In genomic region chr16:49698416-49698815, GRCh38 we compare ENCODE assay signal across 14 cellular contexts.
DNase-seq lines count a peak whose midpoint lies in the region; ATAC-seq, FAIRE-seq and TF ChIP-seq lines count a peak whose summit lies in the region.
"Had no signal": no experiment of that assay in that cellular context is flagged by ENCODE, and none has a peak within 500 bp of the region (broad histone marks: within the 10 kb centered on the region; RNA-seq: fewer than 3 reads in every experiment).

No MANE protein-coding gene starts in this region.

- peaks cover 91% of the 10 kb centered on the region for H3K4me1 Mint-ChIP-seq in neural progenitor cell
- H3K4me1 Mint-ChIP-seq: activated B cell treated with CpG ODN at 0.5 μM for 24 hours had no signal

- H3K36me3 ChIP-seq in neural progenitor cell = no peaks in the 10 kb centered on the region
- H3K36me3 ChIP-seq: brain microvascular endothelial cell had no signal

- no peak for ATAC-seq in HG02642 (IDR thresholded peaks at IDR 0.05; ENCODE audit: poor library complexity, unreplicated experiment)
- ATAC-seq: naive thymus-derived CD4-positive, alpha-beta T cell had no signal

- TF ChIP-seq CTCF in fibroblast of pulmonary artery (IDR thresholded peaks at IDR 0.05; ENCODE audit: low read length, missing control alignments) = no peak
- no peak for TF ChIP-seq CTCF in neural progenitor cell (IDR thresholded peaks at IDR 0.05)

- H3F3A ChIP-seq in neural progenitor cell (ENCODE audit: low read depth) = peaks cover 96% of the 10 kb centered on the region

- peaks cover 98% of the 10 kb centered on the region for H3K4me1 ChIP-seq in neural progenitor cell

- H3K4me3 ChIP-seq in fibroblast of pulmonary artery (replicated peaks; ENCODE audit: low read depth, low read length) = no peak overlapping the region
- no peak overlapping the region for H3K4me3 ChIP-seq in neural progenitor cell

- H3K9me3 Mint-ChIP-seq in neural progenitor cell = no peaks in the 10 kb centered on the region
- H3K9me3 Mint-ChIP-seq: activated B cell treated with CpG ODN at 0.5 μM for 24 hours; naive thymus-derived CD4-positive, alpha-beta T cell had no signal

- peak overlapping the region; percentile 74 for H3K4me2 ChIP-seq in neural progenitor cell

- H3K27ac Mint-ChIP-seq in neural progenitor cell = peak overlapping the region; percentile 99
- H3K27ac Mint-ChIP-seq: activated B cell treated with CpG ODN at 0.5 μM for 24 hours; naive thymus-derived CD4-positive, alpha-beta T cell had no signal

- H3K9ac ChIP-seq in neural progenitor cell = no peak overlapping the region

- H2AFZ ChIP-seq in neural progenitor cell (replicated peaks) = no peak overlapping the region

- no peak overlapping the region for H3K4me3 Mint-ChIP-seq in neural progenitor cell
- H3K4me3 Mint-ChIP-seq: activated B cell treated with CpG ODN at 0.5 μM for 24 hours; naive thymus-derived CD4-positive, alpha-beta T cell had no signal

- H3K27me3 ChIP-seq in neural progenitor cell = no peaks in the 10 kb centered on the region
- H3K27me3 ChIP-seq: brain microvascular endothelial cell had no signal

- no peaks in the 10 kb centered on the region for H3K9me3 ChIP-seq in neural progenitor cell (ENCODE audit: low read depth)

- H3K79me2 ChIP-seq in neural progenitor cell (ENCODE audit: low read depth) = peaks cover 12% of the 10 kb centered on the region

- peaks cover 3% of the 10 kb centered on the region for H3K36me3 Mint-ChIP-seq in neural progenitor cell
- H3K36me3 Mint-ChIP-seq: naive thymus-derived CD4-positive, alpha-beta T cell had no signal

- FAIRE-seq in GM12892 (lab: Jason Lieb, UNC) = no peak

- TF ChIP-seq POLR2A in GM12892 (IDR thresholded peaks at IDR 0.05; ENCODE audit: low read depth, low read length) = no peak

- DNase-seq in CMK (ENCODE audit: low read depth) = peak; percentile 43
- DNase-seq in OCI-M1 (lab: John Stamatoyannopoulos, UW) = peak; percentile 80
- peak; percentile 11 for DNase-seq in fibroblast of pulmonary artery (ENCODE audit: low read depth)
- DNase-seq in neural progenitor cell (ENCODE audit: low spot score) = peak; percentile 41
- DNase-seq in central memory CD4-positive, alpha-beta T cell = no peak
- DNase-seq in GM12892 (ENCODE audit: insufficient read length) = no peak
- no peak for DNase-seq in NCI-H2196 treated with DMSO at 0.1 percent for 48 hours (lab: John Stamatoyannopoulos, UW; ENCODE audit: unreplicated experiment)
- DNase-seq: activated B cell treated with CpG ODN at 0.5 μM for 24 hours; EL; naive thymus-derived CD4-positive, alpha-beta T cell; NCI-H510A; SHP77 treated with DMSO at 0.1 percent for 48 hours had no signal

- peaks cover 6% of the 10 kb centered on the region for H3K27me3 Mint-ChIP-seq in neural progenitor cell (ENCODE audit: insufficient read depth, low read depth)

- peak overlapping the region; percentile 94 for H3K27ac ChIP-seq in neural progenitor cell
- H3K27ac ChIP-seq: brain microvascular endothelial cell had no signal

- peaks cover 13% of the 10 kb centered on the region for H4K20me1 ChIP-seq in neural progenitor cell (ENCODE audit: low read depth)

Comparison
In these comparisons a context has a peak if more than half of its experiments do, and no peak if none do; other contexts are left out.
1. DNase-seq: peak in CMK (single experiment), OCI-M1 (single experiment), fibroblast of pulmonary artery (single experiment) and neural progenitor cell (single experiment); none in central memory CD4-positive, alpha-beta T cell (single experiment), GM12892 (single experiment) and NCI-H2196 treated with DMSO at 0.1 percent for 48 hours (single experiment).